8 cellular contexts compared by ENCODE assay signal in the genomic region with DNA sequence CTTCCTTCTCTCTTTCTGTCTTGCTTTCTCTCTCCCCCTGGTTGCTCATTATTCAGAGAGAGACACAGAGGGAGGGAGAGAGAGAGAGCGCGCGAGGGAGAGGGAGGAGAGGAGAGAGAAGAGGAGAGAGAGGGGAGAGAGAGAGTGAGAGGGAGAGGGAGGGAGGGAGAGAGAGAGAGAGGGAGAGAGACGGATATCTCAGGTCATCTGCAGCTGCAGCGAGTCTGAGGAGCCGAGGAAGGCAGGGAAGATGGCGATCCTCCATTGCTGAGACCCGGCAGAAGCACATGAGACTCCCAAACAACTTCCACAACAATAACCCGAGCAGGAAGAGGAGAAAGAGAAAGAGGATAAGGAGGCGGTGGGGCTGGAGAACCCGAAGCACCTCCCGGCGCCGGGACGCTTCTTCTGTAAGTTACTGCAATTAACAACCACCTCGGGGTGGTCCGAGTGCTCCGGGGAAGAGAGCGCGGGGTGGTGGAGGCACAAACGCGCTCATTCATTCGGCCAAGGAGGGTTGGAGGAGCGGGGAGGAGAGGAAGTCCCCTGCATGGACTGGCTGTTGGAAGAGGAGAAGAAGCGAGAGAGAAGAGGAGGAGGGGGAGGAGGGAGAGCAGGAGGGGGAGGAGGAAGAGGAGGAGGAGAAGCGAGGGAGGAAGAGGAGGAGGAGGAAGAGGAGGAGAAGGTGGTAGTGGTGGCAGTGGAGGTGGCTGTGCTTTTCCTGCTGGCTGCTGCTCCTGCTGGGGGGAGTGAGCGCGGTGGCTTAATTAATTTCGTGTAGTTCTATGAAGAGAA. TPM values are rescaled to one million over a fixed set of nuclear protein-coding genes. Genes with fewer than 3 reads are reported as not detected.
DNase-seq lines count a peak whose midpoint lies in the region; ATAC-seq lines count a peak whose summit lies in the region.

A gene with protein sequence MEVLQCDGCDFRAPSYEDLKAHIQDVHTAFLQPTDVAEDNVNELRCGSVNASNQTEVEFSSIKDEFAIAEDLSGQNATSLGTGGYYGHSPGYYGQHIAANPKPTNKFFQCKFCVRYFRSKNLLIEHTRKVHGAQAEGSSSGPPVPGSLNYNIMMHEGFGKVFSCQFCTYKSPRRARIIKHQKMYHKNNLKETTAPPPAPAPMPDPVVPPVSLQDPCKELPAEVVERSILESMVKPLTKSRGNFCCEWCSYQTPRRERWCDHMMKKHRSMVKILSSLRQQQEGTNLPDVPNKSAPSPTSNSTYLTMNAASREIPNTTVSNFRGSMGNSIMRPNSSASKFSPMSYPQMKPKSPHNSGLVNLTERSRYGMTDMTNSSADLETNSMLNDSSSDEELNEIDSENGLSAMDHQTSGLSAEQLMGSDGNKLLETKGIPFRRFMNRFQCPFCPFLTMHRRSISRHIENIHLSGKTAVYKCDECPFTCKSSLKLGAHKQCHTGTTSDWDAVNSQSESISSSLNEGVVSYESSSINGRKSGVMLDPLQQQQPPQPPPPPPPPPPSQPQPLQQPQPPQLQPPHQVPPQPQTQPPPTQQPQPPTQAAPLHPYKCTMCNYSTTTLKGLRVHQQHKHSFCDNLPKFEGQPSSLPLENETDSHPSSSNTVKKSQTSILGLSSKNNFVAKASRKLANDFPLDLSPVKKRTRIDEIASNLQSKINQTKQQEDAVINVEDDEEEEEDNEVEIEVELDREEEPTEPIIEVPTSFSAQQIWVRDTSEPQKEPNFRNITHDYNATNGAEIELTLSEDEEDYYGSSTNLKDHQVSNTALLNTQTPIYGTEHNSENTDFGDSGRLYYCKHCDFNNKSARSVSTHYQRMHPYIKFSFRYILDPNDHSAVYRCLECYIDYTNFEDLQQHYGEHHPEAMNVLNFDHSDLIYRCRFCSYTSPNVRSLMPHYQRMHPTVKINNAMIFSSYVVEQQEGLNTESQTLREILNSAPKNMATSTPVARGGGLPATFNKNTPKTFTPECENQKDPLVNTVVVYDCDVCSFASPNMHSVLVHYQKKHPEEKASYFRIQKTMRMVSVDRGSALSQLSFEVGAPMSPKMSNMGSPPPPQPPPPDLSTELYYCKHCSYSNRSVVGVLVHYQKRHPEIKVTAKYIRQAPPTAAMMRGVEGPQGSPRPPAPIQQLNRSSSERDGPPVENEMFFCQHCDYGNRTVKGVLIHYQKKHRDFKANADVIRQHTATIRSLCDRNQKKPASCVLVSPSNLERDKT (N-terminal part only) (plus strand): TSS at position 221 of the 795 bp plus-strand sequence. CDS start 60,218 bp downstream, outside the sequence.

- DNase-seq in NCI-H2081 (lab: John Stamatoyannopoulos, UW) (peak; percentile 50 to 65), NCI-H2081 treated with DMSO at 0.1 percent for 48 hours (lab: John Stamatoyannopoulos, UW) (no peak), NCI-H2227 treated with DMSO at 0.1 percent for 48 hours (lab: John Stamatoyannopoulos, UW) (peak; percentile 65), anterior cingulate cortex (lab: John Stamatoyannopoulos, UW) (peak in 39 of 58 donors; percentile 25 to 79 (median 54)), left ventricle myocardium superior (peak; percentile 49), pons (ENCODE audit: low spot score) (peak; percentile 87), NK-92 (lab: John Stamatoyannopoulos, UW; ENCODE audit: unreplicated experiment) (no peak)
- no peak for DNase-seq in activated naive CD4-positive, alpha-beta T cell treated with anti-CD3 and anti-CD28 coated beads, Interleukin-2, amount 50 U/mL, for 72 hours (ENCODE audit: low spot score in 2 of 2)

- peak within 1 kb of the TSS in 1 of 2 donors; percentile 19 for H3K27ac Mint-ChIP-seq in activated naive CD4-positive, alpha-beta T cell treated with anti-CD3 and anti-CD28 coated beads, Interleukin-2, amount 50 U/mL, for 72 hours

- intact Hi-C loops in left ventricle myocardium superior (cut with micrococcal nuclease) = no loop called here

- ATAC-seq in left ventricle myocardium superior = peak; percentile 67
- no peak for ATAC-seq in activated naive CD4-positive, alpha-beta T cell treated with anti-CD3 and anti-CD28 coated beads, Interleukin-2, amount 50 U/mL, for 72 hours

- H3K9me3 Mint-ChIP-seq in activated naive CD4-positive, alpha-beta T cell treated with anti-CD3 and anti-CD28 coated beads, Interleukin-2, amount 50 U/mL, for 72 hours = peaks cover 0 to 15% of the 10 kb centered on the region in 2 donors

- H3K36me3 Mint-ChIP-seq in activated naive CD4-positive, alpha-beta T cell treated with anti-CD3 and anti-CD28 coated beads, Interleukin-2, amount 50 U/mL, for 72 hours = peaks cover 10 to 23% of the 10 kb centered on the region in 2 donors

RNA-seq across cellular contexts. Expression of the gene that starts here (rescaled TPM):
- 23.0 TPM for total RNA-seq in left ventricle myocardium superior
- total RNA-seq in activated naive CD4-positive, alpha-beta T cell treated with anti-CD3 and anti-CD28 coated beads, Interleukin-2, amount 50 U/mL, for 72 hours = under 1 TPM; 0.20 to 0.41 TPM

Comparison
In these comparisons a context has a peak if more than half of its experiments do, and no peak if none do; other contexts are left out.
1. RNA of the gene that starts here (total RNA-seq): 23.0 TPM in left ventricle myocardium superior (single experiment); 0.20 to 0.41 TPM in activated naive CD4-positive, alpha-beta T cell treated with anti-CD3 and anti-CD28 coated beads, Interleukin-2, amount 50 U/mL, for 72 hours; every median in the first group is over 10 times any median in the second.
2. DNase-seq: peak in NCI-H2081 (2 of 2), NCI-H2227 treated with DMSO at 0.1 percent for 48 hours (single experiment), anterior cingulate cortex (39 of 58), left ventricle myocardium superior (single experiment) and pons (single experiment); none in NCI-H2081 treated with DMSO at 0.1 percent for 48 hours (single experiment), NK-92 (single experiment) and activated naive CD4-positive, alpha-beta T cell treated with anti-CD3 and anti-CD28 coated beads, Interleukin-2, amount 50 U/mL, for 72 hours (0 of 2).